Comparison of ENCODE assay signal across 18 cellular contexts in genomic region chr3:14298991-14299555, GRCh38.
"Had no signal": no experiment of that assay in that cellular context is flagged by ENCODE, and none has a peak within 500 bp of the region (broad histone marks: within the 10 kb centered on the region; RNA-seq: fewer than 3 reads in every experiment).

No MANE protein-coding gene starts in this region.

- H3K36me3 ChIP-seq: MG63, SJSA1 had no signal

- H3K27ac ChIP-seq: SJSA1, SK-N-MC had no signal

- H3K9me3 ChIP-seq: MG63, SJSA1 had no signal

- H3K27me3 ChIP-seq: MG63, SJSA1 had no signal

- H3K4me3 ChIP-seq: MG63, SJSA1, SK-N-MC had no signal

- DNase-seq: KBM-7, MG63, NCI-H1092, NCI-H1105 treated with DMSO at 0.1 percent for 48 hours, NCI-H1417 treated with DMSO at 0.1 percent for 48 hours, NCI-H146, NCI-H1694 treated with DMSO at 0.1 percent for 48 hours, NCI-H1930, NCI-H2081, NCI-H2107, NCI-H2227 treated with DMSO at 0.1 percent for 48 hours, NCI-H524, NCI-H526 treated with DMSO at 0.1 percent for 48 hours, NCI-H748 treated with DMSO at 0.1 percent for 48 hours, Right ventricle myocardium superior, SIG-M5 had no signal
